Comparison of ENCODE assay signal across 17 cellular contexts in the genomic region with DNA sequence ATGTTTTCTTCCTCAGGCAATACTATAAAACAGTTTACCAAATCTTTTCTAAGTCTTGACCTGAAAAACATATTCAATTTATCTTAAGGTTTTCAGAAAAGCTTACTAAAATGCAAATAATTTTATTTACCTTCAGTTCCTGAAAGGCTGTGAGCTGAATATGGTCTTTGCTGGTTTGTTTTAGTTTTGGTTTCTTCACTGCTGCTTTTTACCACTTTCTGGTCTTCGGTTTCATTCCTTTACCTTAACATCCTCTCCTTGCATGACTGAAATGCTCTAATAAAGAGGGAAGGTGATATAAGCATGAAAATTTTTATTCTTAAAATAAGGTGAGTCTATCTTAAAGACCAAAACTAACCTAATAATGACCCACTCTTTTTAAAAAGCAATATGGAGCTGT.
"Had no signal": no experiment of that assay in that cellular context is flagged by ENCODE, and none has a peak within 500 bp of the region (broad histone marks: within the 10 kb centered on the region; RNA-seq: fewer than 3 reads in every experiment).

No MANE protein-coding gene starts in this region.

- H3K27me3 ChIP-seq: colonic mucosa, foreskin keratinocyte had no signal

- H3K27ac ChIP-seq: colonic mucosa, foreskin keratinocyte had no signal

- H3K36me3 ChIP-seq: colonic mucosa had no signal

- DNase-seq: activated CD4-positive, alpha-beta T cell treated with anti-CD3 and anti-CD28 coated beads, Interleukin-2, amount 10 ng/mL, durations not matched to agents 7 days and 5 days; activated CD4-positive, CD25-positive, alpha-beta regulatory T cell; activated naive CD4-positive, alpha-beta T cell treated with anti-CD3 and anti-CD28 coated beads for 36 hours; activated T-cell treated with anti-CD3 and anti-CD28 coated beads for 4 hours; colonic mucosa; effector CD4-positive, alpha-beta T cell; foreskin keratinocyte; left colon; mammary epithelial cell; mucosa of descending colon; natural killer cell; posterior cingulate gyrus; right cardiac atrium; small intestine had no signal

- H3K4me1 ChIP-seq: colonic mucosa, foreskin keratinocyte had no signal

- H3K4me3 Mint-ChIP-seq: activated CD4-positive, alpha-beta T cell treated with anti-CD3 and anti-CD28 coated beads, Interleukin-2, amount 10 ng/mL, durations not matched to agents 7 days and 5 days; activated naive CD4-positive, alpha-beta T cell treated with anti-CD3 and anti-CD28 coated beads for 36 hours; activated T-helper 17 cell treated with anti-CD3 and anti-CD28 coated beads, Interleukin-2, amount 50 U/mL, for 72 hours; natural killer cell had no signal

- H3K4me3 ChIP-seq: colonic mucosa, mucosa of descending colon had no signal

- ATAC-seq: activated T-helper 17 cell treated with anti-CD3 and anti-CD28 coated beads, Interleukin-2, amount 50 U/mL, for 72 hours; foreskin keratinocyte; left colon; mucosa of descending colon; natural killer cell; right cardiac atrium had no signal

- H3K27ac Mint-ChIP-seq: activated CD4-positive, alpha-beta T cell treated with anti-CD3 and anti-CD28 coated beads, Interleukin-2, amount 10 ng/mL, durations not matched to agents 7 days and 5 days; activated naive CD4-positive, alpha-beta T cell treated with anti-CD3 and anti-CD28 coated beads for 36 hours; activated T-helper 17 cell treated with anti-CD3 and anti-CD28 coated beads, Interleukin-2, amount 50 U/mL, for 72 hours; natural killer cell had no signal

- H3K4me1 Mint-ChIP-seq: activated CD4-positive, alpha-beta T cell treated with anti-CD3 and anti-CD28 coated beads, Interleukin-2, amount 10 ng/mL, durations not matched to agents 7 days and 5 days; activated T-helper 17 cell treated with anti-CD3 and anti-CD28 coated beads, Interleukin-2, amount 50 U/mL, for 72 hours; natural killer cell had no signal

- FAIRE-seq: endothelial cell of umbilical vein, small intestine, urothelium cell line had no signal

- H3K9me3 ChIP-seq: colonic mucosa, mucosa of descending colon had no signal

- H3K36me3 Mint-ChIP-seq: natural killer cell had no signal

- H3K27me3 Mint-ChIP-seq: activated CD4-positive, alpha-beta T cell treated with anti-CD3 and anti-CD28 coated beads, Interleukin-2, amount 10 ng/mL, durations not matched to agents 7 days and 5 days; activated T-helper 17 cell treated with anti-CD3 and anti-CD28 coated beads, Interleukin-2, amount 50 U/mL, for 72 hours had no signal
